ENCODE assay signal across 8 cellular contexts in the genomic region with DNA sequence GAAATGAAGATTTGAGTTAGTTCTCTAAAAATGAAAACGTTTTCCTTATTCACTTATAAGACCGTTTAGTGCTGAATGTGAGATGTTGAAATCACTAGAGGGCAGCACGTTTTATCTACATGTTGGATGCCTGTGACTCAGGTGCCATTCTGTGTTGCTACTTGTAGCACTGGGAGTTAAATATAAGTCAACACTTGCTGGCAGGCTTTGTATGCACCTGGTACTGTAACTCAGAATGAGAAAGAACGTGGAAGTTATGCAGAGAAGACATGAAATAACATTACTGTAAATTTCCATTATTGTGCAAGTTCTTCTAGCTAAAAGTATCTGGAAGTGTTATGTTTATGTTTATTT. TPM values are rescaled to one million over a fixed set of nuclear protein-coding genes. Genes with fewer than 3 reads are reported as not detected.
DNase-seq lines count a peak whose midpoint lies in the region; ATAC-seq, FAIRE-seq and TF ChIP-seq lines count a peak whose summit lies in the region.

No MANE protein-coding gene starts in this region.

- peak overlapping the region in 1 of 2 donors; percentile 11 for H3K27ac ChIP-seq in small intestine (ENCODE audit: low read depth in 1 of 2, low read length in 1 of 2)

- H3K4me1 ChIP-seq in small intestine (ENCODE audit: control insufficient read depth in 2 of 2, insufficient read depth in 1 of 2, low read depth in 1 of 2, low read length in 1 of 2) = no peaks in the 10 kb centered on the region

- no peak for FAIRE-seq in small intestine (lab: Jason Lieb, UNC)

- no peaks in the 10 kb centered on the region for H3K9me3 ChIP-seq in small intestine (ENCODE audit: control insufficient read depth, low read depth)

- peak; percentile 39 for TF ChIP-seq CTCF in AG10803 (conservative IDR thresholded peaks at IDR 0.05; ENCODE audit: low read length)

- H3K4me3 ChIP-seq in AG10803 (ENCODE audit: low read length) (no peak overlapping the region), small intestine (ENCODE audit: low read depth in 1 of 2, low read length in 2 of 2) (no peak overlapping the region)

- in situ Hi-C loops in KBM-7 (cut with MboI; ENCODE audit: low pct_unique_long_range_greater_than_20kb, low sequenced_read_pairs) = no loop called here

- H3K27me3 ChIP-seq in small intestine (ENCODE audit: control insufficient read depth in 2 of 2, insufficient read depth in 2 of 2, low read length in 2 of 2) = no peaks in the 10 kb centered on the region

- peak; percentile 83 for DNase-seq in AG10803 (ENCODE audit: low read depth)
- DNase-seq in KBM-7 = peak; percentile 59
- peak; percentile 22 for DNase-seq in SKM-1 (lab: John Stamatoyannopoulos, UW; ENCODE audit: unreplicated experiment)
- DNase-seq in glomerular endothelial cell (ENCODE audit: extremely low read depth, low read depth, low spot score) = peak; percentile 37
- peak; percentile 71 for DNase-seq in small intestine
- no peak for DNase-seq in NCI-H2081 treated with DMSO at 0.1 percent for 48 hours (lab: John Stamatoyannopoulos, UW)
- DNase-seq in activated CD4-positive, CD25-positive, alpha-beta regulatory T cell (lab: John Stamatoyannopoulos, UW) = no peak

- WGBS in small intestine, 3 donors = 5 to 20% (median 17%) methylated on average over 4 of the region's 4 CpGs

- peak; percentile 86 for ATAC-seq in GM18511 (IDR thresholded peaks at IDR 0.05; ENCODE audit: unreplicated experiment)

- H3K36me3 ChIP-seq in small intestine (ENCODE audit: control insufficient read depth in 2 of 2, insufficient read depth in 2 of 2, low read length in 2 of 2) = peaks cover 0 to 3% of the 10 kb centered on the region in 2 donors

RNA-seq across cellular contexts. Expression of gene MIGA1, which starts 45.9 kb away (rescaled TPM):
- total RNA-seq in glomerular endothelial cell = 10.9 and 14.4 TPM in 2 replicates
- polyA plus RNA-seq in small intestine = 1 to 10 TPM; 1.4 to 4.7 (median 2.0) TPM

Comparison
In these comparisons a context has a peak if more than half of its experiments do, and no peak if none do; other contexts are left out.
1. DNase-seq: peak in AG10803 (single experiment), KBM-7 (single experiment), SKM-1 (single experiment), glomerular endothelial cell (single experiment) and small intestine (single experiment); none in NCI-H2081 treated with DMSO at 0.1 percent for 48 hours (single experiment) and activated CD4-positive, CD25-positive, alpha-beta regulatory T cell (0 of 4).